In genomic region chr11:115157247-115157646, GRCh38 we compare ENCODE assay signal across 24 cellular contexts.
DNase-seq lines count a peak whose midpoint lies in the region; TF ChIP-seq lines count a peak whose summit lies in the region.
"Had no signal": no experiment of that assay in that cellular context is flagged by ENCODE, and none has a peak within 500 bp of the region (broad histone marks: within the 10 kb centered on the region; RNA-seq: fewer than 3 reads in every experiment).

No MANE protein-coding gene starts in this region.

- WGBS in endodermal cell (ENCODE audit: insufficient coverage in 1 of 2, insufficient read length in 1 of 2), 2 experiments: 80 to 85% methylated on average over 2 to 3 of the region's 3 CpGs

- peak overlapping the region; percentile 9 for H3K27ac Mint-ChIP-seq in chondrocyte (ENCODE audit: unreplicated experiment)
- H3K27ac Mint-ChIP-seq in nephron progenitor cell: peak overlapping the region; percentile 79
- peak overlapping the region; percentile 11 for H3K27ac Mint-ChIP-seq in type B pancreatic cell
- no peak overlapping the region for H3K27ac Mint-ChIP-seq in endodermal cell
- H3K27ac Mint-ChIP-seq: CD14-positive monocyte; CD4-positive, alpha-beta T cell; CD8-positive, alpha-beta memory T cell had no signal

- no peaks in the 10 kb centered on the region for H3K27me3 ChIP-seq in endodermal cell (ENCODE audit: control insufficient read depth, insufficient read depth, low read length, poor library complexity, severe bottlenecking)
- H3K27me3 ChIP-seq: BE2C; BLaER1 treated with 17β-estradiol and CSF1 and Interleukin-3, amounts not matched to agents 10 nM and 100 nM had no signal

- no peak overlapping the region for H3K4me3 ChIP-seq in endodermal cell (ENCODE audit: low read length)
- H3K4me3 ChIP-seq: A549; BLaER1 treated with 17β-estradiol and CSF1 and Interleukin-3, amounts not matched to agents 10 nM and 100 nM; GM12878; GM23248 had no signal

- no peaks in the 10 kb centered on the region for H3K9me3 Mint-ChIP-seq in chondrocyte (ENCODE audit: low read depth)
- peaks cover 11% of the 10 kb centered on the region for H3K9me3 Mint-ChIP-seq in nephron progenitor cell
- peaks cover 7% of the 10 kb centered on the region for H3K9me3 Mint-ChIP-seq in type B pancreatic cell
- no peaks in the 10 kb centered on the region for H3K9me3 Mint-ChIP-seq in endodermal cell
- H3K9me3 Mint-ChIP-seq: CD4-positive, alpha-beta T cell; CD8-positive, alpha-beta memory T cell had no signal

- H3K36me3 Mint-ChIP-seq in chondrocyte (ENCODE audit: low read depth) (no peaks in the 10 kb centered on the region), nephron progenitor cell (ENCODE audit: low read depth) (no peaks in the 10 kb centered on the region), type B pancreatic cell (no peaks in the 10 kb centered on the region), endodermal cell (ENCODE audit: low read depth) (no peaks in the 10 kb centered on the region)
- H3K36me3 Mint-ChIP-seq: CD14-positive monocyte had no signal

- TF ChIP-seq CTCF in chondrocyte (IDR thresholded peaks at IDR 0.05): no peak
- TF ChIP-seq CTCF in nephron progenitor cell (IDR thresholded peaks at IDR 0.05): no peak
- TF ChIP-seq CTCF in type B pancreatic cell (conservative IDR thresholded peaks at IDR 0.05): no peak
- no peak for TF ChIP-seq CTCF in endodermal cell (conservative IDR thresholded peaks at IDR 0.05)

- no peaks in the 10 kb centered on the region for H3K4me1 ChIP-seq in endodermal cell (ENCODE audit: control insufficient read depth, insufficient read depth, low read length)

- H3K27ac ChIP-seq in endodermal cell (ENCODE audit: low read depth, low read length): no peak overlapping the region
- H3K27ac ChIP-seq: A549; BLaER1 treated with 17β-estradiol and CSF1 and Interleukin-3, amounts not matched to agents 10 nM and 100 nM; GM23248 had no signal

- H3K4me3 Mint-ChIP-seq in chondrocyte (ENCODE audit: unreplicated experiment) (no peak overlapping the region), nephron progenitor cell (no peak overlapping the region), type B pancreatic cell (no peak overlapping the region), endodermal cell (no peak overlapping the region)
- H3K4me3 Mint-ChIP-seq: CD14-positive monocyte; CD4-positive, alpha-beta T cell; CD8-positive, alpha-beta memory T cell had no signal

- H3K4me1 Mint-ChIP-seq in chondrocyte (ENCODE audit: low read depth) (peaks cover 5% of the 10 kb centered on the region), nephron progenitor cell (peaks cover 50% of the 10 kb centered on the region), type B pancreatic cell (ENCODE audit: unreplicated experiment) (peaks cover 24% of the 10 kb centered on the region), endodermal cell (peaks cover 12% of the 10 kb centered on the region)
- H3K4me1 Mint-ChIP-seq: CD14-positive monocyte; CD8-positive, alpha-beta memory T cell had no signal

- DNase-seq in NCI-H510A treated with DMSO at 0.1 percent for 48 hours (lab: John Stamatoyannopoulos, UW): peak; percentile 19
- no peak for DNase-seq in NCI-H510A (lab: John Stamatoyannopoulos, UW)
- DNase-seq in chondrocyte (ENCODE audit: low spot score): no peak
- no peak for DNase-seq in nephron progenitor cell
- no peak for DNase-seq in type B pancreatic cell (ENCODE audit: extremely low spot score, unreplicated experiment)
- no peak for DNase-seq in endodermal cell
- no peak for DNase-seq in NCI-H1436 (lab: John Stamatoyannopoulos, UW)
- DNase-seq: 8988T; ACHN; AML-193; BE2C; CD4-positive, alpha-beta T cell; CD8-positive, alpha-beta memory T cell; DMS 273 treated with DMSO at 0.1 percent for 48 hours; DMS79; EL; GDM1; GM23248; H7; HCEC 1CT had no signal

- no peaks in the 10 kb centered on the region for H3K36me3 ChIP-seq in endodermal cell (ENCODE audit: control insufficient read depth, insufficient read depth, low read length)
- H3K36me3 ChIP-seq: BE2C; BLaER1 treated with 17β-estradiol and CSF1 and Interleukin-3, amounts not matched to agents 10 nM and 100 nM had no signal

- H3K9ac ChIP-seq in endodermal cell (ENCODE audit: extremely low read depth, low read length, poor library complexity, severe bottlenecking): no peak overlapping the region
- H3K9ac ChIP-seq: BLaER1 treated with 17β-estradiol and CSF1 and Interleukin-3, amounts not matched to agents 10 nM and 100 nM; GM23248 had no signal

- H3K27me3 Mint-ChIP-seq in chondrocyte (ENCODE audit: low read depth) (peaks cover 8% of the 10 kb centered on the region), nephron progenitor cell (ENCODE audit: low read depth, poor library complexity) (peaks cover 4% of the 10 kb centered on the region), type B pancreatic cell (peaks cover 17% of the 10 kb centered on the region), endodermal cell (ENCODE audit: insufficient read depth) (peaks cover 9% of the 10 kb centered on the region)

- H3K9me3 ChIP-seq in endodermal cell (ENCODE audit: control insufficient read depth, low read length): no peaks in the 10 kb centered on the region
- H3K9me3 ChIP-seq: A549, BE2C had no signal
